In the genomic region with DNA sequence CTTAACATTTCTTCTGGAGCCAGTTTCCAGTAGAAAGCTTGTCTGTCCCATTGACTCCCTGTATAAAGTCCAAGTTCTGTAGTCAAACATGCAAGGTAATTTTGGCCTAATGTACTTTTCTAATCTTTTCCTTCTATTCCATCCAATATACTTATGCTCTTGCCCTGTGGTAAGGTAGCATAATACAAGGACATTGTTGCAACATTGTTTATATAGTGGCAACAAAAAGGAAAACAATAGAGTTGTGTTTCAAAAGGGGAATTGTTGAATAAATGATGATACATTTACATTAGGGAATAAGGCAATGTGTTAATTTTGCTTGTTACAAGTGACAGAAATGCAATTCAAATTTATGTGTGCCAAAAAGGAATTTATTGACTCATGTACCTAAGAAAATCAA, we compare ENCODE assay signal across 1 cellular context.
TF ChIP-seq lines count a peak whose summit lies in the region.

No MANE protein-coding gene starts in this region.

TF ChIP-seq in HCT116, 20 proteins besides CTCF, POLR2A, EP300 and RAD21 (continued from another document):
- TF ChIP-seq, protein P1, sequence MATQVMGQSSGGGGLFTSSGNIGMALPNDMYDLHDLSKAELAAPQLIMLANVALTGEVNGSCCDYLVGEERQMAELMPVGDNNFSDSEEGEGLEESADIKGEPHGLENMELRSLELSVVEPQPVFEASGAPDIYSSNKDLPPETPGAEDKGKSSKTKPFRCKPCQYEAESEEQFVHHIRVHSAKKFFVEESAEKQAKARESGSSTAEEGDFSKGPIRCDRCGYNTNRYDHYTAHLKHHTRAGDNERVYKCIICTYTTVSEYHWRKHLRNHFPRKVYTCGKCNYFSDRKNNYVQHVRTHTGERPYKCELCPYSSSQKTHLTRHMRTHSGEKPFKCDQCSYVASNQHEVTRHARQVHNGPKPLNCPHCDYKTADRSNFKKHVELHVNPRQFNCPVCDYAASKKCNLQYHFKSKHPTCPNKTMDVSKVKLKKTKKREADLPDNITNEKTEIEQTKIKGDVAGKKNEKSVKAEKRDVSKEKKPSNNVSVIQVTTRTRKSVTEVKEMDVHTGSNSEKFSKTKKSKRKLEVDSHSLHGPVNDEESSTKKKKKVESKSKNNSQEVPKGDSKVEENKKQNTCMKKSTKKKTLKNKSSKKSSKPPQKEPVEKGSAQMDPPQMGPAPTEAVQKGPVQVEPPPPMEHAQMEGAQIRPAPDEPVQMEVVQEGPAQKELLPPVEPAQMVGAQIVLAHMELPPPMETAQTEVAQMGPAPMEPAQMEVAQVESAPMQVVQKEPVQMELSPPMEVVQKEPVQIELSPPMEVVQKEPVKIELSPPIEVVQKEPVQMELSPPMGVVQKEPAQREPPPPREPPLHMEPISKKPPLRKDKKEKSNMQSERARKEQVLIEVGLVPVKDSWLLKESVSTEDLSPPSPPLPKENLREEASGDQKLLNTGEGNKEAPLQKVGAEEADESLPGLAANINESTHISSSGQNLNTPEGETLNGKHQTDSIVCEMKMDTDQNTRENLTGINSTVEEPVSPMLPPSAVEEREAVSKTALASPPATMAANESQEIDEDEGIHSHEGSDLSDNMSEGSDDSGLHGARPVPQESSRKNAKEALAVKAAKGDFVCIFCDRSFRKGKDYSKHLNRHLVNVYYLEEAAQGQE (IDR thresholded peaks at IDR 0.05; ENCODE audit: low read depth): no peak
- no peak for TF ChIP-seq POLR2AphosphoS5 (IDR thresholded peaks at IDR 0.05; ENCODE audit: low read depth, low read length)
- TF ChIP-seq ZFX (IDR thresholded peaks at IDR 0.05): no peak
- no peak for TF ChIP-seq EGR1 (IDR thresholded peaks at IDR 0.05; ENCODE audit: low read depth)
- TF ChIP-seq CEBPB (IDR thresholded peaks at IDR 0.05; ENCODE audit: low read depth): no peak
- no peak for TF ChIP-seq YY1 (IDR thresholded peaks at IDR 0.05; ENCODE audit: extremely low read depth, insufficient replicate concordance, low read depth, low read length)
- TF ChIP-seq SRF (IDR thresholded peaks at IDR 0.05; ENCODE audit: low read depth): no peak
- TF ChIP-seq ELF1 (IDR thresholded peaks at IDR 0.05; ENCODE audit: borderline replicate concordance, low read depth): no peak
- TF ChIP-seq, protein P2, sequence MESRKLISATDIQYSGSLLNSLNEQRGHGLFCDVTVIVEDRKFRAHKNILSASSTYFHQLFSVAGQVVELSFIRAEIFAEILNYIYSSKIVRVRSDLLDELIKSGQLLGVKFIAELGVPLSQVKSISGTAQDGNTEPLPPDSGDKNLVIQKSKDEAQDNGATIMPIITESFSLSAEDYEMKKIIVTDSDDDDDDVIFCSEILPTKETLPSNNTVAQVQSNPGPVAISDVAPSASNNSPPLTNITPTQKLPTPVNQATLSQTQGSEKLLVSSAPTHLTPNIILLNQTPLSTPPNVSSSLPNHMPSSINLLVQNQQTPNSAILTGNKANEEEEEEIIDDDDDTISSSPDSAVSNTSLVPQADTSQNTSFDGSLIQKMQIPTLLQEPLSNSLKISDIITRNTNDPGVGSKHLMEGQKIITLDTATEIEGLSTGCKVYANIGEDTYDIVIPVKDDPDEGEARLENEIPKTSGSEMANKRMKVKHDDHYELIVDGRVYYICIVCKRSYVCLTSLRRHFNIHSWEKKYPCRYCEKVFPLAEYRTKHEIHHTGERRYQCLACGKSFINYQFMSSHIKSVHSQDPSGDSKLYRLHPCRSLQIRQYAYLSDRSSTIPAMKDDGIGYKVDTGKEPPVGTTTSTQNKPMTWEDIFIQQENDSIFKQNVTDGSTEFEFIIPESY (IDR thresholded peaks at IDR 0.05; ENCODE audit: extremely low read depth, insufficient replicate concordance, low read length): no peak
- TF ChIP-seq SP1 (IDR thresholded peaks at IDR 0.05; ENCODE audit: low read depth): no peak
- no peak for TF ChIP-seq TCF7L2 (IDR thresholded peaks at IDR 0.05; ENCODE audit: borderline replicate concordance, extremely low read depth, insufficient read depth, insufficient read length)
- no peak for TF ChIP-seq JUND (IDR thresholded peaks at IDR 0.05)
- TF ChIP-seq CBX3 (IDR thresholded peaks at IDR 0.05; ENCODE audit: low read depth): no peak
- TF ChIP-seq EZH2 (IDR thresholded peaks at IDR 0.05): no peak
- no peak for TF ChIP-seq ZNF274 (IDR thresholded peaks at IDR 0.05; ENCODE audit: low read depth, low read length)
TF ChIP-seq in HCT116: peak in this region for 0.
